Comparison of ENCODE assay signal across 1 cellular context in the genomic region with DNA sequence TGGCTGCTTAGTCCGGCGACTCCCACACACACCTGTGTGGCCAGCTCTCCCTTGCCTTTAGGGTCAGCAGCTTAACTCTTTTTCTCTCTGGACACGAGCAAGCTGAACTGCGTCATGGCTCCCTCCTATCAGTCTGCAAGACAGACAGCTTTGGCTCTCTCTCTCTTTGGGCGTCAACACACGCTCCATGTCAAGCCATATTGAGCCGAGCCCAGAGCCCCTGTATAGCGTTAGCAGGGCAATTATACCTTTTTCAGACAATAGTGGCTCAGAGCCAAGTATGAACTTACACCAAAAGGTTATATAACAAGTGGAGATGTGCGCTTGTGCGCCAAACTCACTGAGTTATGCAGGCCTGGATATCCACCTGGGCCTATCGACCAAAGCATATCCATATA.
TF ChIP-seq lines count a peak whose summit lies in the region.

No MANE protein-coding gene starts in this region.

TF ChIP-seq in HepG2, 621 proteins besides CTCF, POLR2A, EP300 and RAD21 (continued from another document and continues in another):
- TF ChIP-seq, protein P1, sequence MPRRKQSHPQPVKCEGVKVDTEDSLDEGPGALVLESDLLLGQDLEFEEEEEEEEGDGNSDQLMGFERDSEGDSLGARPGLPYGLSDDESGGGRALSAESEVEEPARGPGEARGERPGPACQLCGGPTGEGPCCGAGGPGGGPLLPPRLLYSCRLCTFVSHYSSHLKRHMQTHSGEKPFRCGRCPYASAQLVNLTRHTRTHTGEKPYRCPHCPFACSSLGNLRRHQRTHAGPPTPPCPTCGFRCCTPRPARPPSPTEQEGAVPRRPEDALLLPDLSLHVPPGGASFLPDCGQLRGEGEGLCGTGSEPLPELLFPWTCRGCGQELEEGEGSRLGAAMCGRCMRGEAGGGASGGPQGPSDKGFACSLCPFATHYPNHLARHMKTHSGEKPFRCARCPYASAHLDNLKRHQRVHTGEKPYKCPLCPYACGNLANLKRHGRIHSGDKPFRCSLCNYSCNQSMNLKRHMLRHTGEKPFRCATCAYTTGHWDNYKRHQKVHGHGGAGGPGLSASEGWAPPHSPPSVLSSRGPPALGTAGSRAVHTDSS (CRISPR knock-in tag; conservative IDR thresholded peaks at IDR 0.05): no peak
- TF ChIP-seq MAFG (CRISPR knock-in tag; IDR thresholded peaks at IDR 0.05) (no peak), TBX2 (CRISPR knock-in tag; IDR thresholded peaks at IDR 0.05; ENCODE audit: borderline replicate concordance) (no peak; the same call in 1 of the 2 replicates), NCOA5 (CRISPR knock-in tag; IDR thresholded peaks at IDR 0.05) (no peak), ARNT2 (CRISPR knock-in tag; IDR thresholded peaks at IDR 0.05; ENCODE audit: low read depth) (no peak), ZNF124 (CRISPR knock-in tag; IDR thresholded peaks at IDR 0.05) (no peak), FOXA1 (IDR thresholded peaks at IDR 0.05) (no peak), FOXA1 (CRISPR knock-in tag; IDR thresholded peaks at IDR 0.05) (no peak), ZSCAN12 (CRISPR knock-in tag; IDR thresholded peaks at IDR 0.05) (no peak), ZNF326 (CRISPR knock-in tag; IDR thresholded peaks at IDR 0.05; ENCODE audit: borderline replicate concordance) (no peak), TEAD3 (CRISPR knock-in tag; optimal IDR thresholded peaks at IDR 0.05; ENCODE audit: borderline replicate concordance) (peak; percentile 34), NCOR1 (IDR thresholded peaks at IDR 0.05; ENCODE audit: borderline replicate concordance, low read length) (no peak), SETDB1 (CRISPR knock-in tag; IDR thresholded peaks at IDR 0.05; ENCODE audit: borderline replicate concordance) (no peak), KLF11 (CRISPR knock-in tag; IDR thresholded peaks at IDR 0.05) (no peak), SRSF9 (IDR thresholded peaks at IDR 0.05; ENCODE audit: borderline replicate concordance, insufficient read depth, low read depth, low read length, poor library complexity, severe bottlenecking) (no peak), ARID5B (CRISPR knock-in tag; IDR thresholded peaks at IDR 0.05) (no peak), CEBPB (IDR thresholded peaks at IDR 0.05; ENCODE audit: borderline replicate concordance, low read depth, low read length) (no peak), CBFB (CRISPR knock-in tag; IDR thresholded peaks at IDR 0.05) (no peak), ZNF20 (CRISPR knock-in tag; IDR thresholded peaks at IDR 0.05) (no peak), FOXM1 (CRISPR knock-in tag; IDR thresholded peaks at IDR 0.05) (no peak), KLF12 (CRISPR knock-in tag; IDR thresholded peaks at IDR 0.05; ENCODE audit: borderline replicate concordance) (no peak), ZNF468 (CRISPR knock-in tag; IDR thresholded peaks at IDR 0.05) (no peak), KAT7 (CRISPR knock-in tag; IDR thresholded peaks at IDR 0.05; ENCODE audit: borderline replicate concordance) (no peak), KDM2A (CRISPR knock-in tag; IDR thresholded peaks at IDR 0.05; ENCODE audit: borderline replicate concordance, low read depth) (no peak), ZNF607 (CRISPR knock-in tag; IDR thresholded peaks at IDR 0.05; ENCODE audit: borderline replicate concordance) (no peak), ZC3H4 (CRISPR knock-in tag; IDR thresholded peaks at IDR 0.05; ENCODE audit: borderline replicate concordance) (peak; percentile 76; the same call in 1 of the 2 replicates), ZBTB7B (CRISPR knock-in tag; IDR thresholded peaks at IDR 0.05) (0 out of 2 replicates have a peak, but pooled peaks have one; percentile 12), GABPB1 (CRISPR knock-in tag; IDR thresholded peaks at IDR 0.05) (no peak), SOX6 (IDR thresholded peaks at IDR 0.05) (no peak), SOX6 (CRISPR knock-in tag; IDR thresholded peaks at IDR 0.05) (peak; percentile 61; the same call in 1 of the 2 replicates), TBL1XR1 (IDR thresholded peaks at IDR 0.05; ENCODE audit: borderline replicate concordance, low read length, partially characterized antibody) (no peak), CREB3 (CRISPR knock-in tag; IDR thresholded peaks at IDR 0.05) (no peak), ZNF747 (CRISPR knock-in tag; IDR thresholded peaks at IDR 0.05; ENCODE audit: borderline replicate concordance) (no peak), GZF1 (CRISPR knock-in tag; IDR thresholded peaks at IDR 0.05) (no peak), TBP (CRISPR knock-in tag; IDR thresholded peaks at IDR 0.05) (no peak), ZNF484 (CRISPR knock-in tag; IDR thresholded peaks at IDR 0.05; ENCODE audit: borderline replicate concordance, low read depth) (no peak), ZNF260 (CRISPR knock-in tag; IDR thresholded peaks at IDR 0.05; ENCODE audit: borderline replicate concordance, low read depth) (no peak), ZNF264 (CRISPR knock-in tag; IDR thresholded peaks at IDR 0.05) (peak; percentile 28; the same call in 1 of the 2 replicates), E2F1 (CRISPR knock-in tag; IDR thresholded peaks at IDR 0.05) (no peak), HNF4A (CRISPR knock-in tag; IDR thresholded peaks at IDR 0.05) (no peak), ZNF143 (CRISPR knock-in tag; IDR thresholded peaks at IDR 0.05) (no peak)
- TF ChIP-seq, protein P2, sequence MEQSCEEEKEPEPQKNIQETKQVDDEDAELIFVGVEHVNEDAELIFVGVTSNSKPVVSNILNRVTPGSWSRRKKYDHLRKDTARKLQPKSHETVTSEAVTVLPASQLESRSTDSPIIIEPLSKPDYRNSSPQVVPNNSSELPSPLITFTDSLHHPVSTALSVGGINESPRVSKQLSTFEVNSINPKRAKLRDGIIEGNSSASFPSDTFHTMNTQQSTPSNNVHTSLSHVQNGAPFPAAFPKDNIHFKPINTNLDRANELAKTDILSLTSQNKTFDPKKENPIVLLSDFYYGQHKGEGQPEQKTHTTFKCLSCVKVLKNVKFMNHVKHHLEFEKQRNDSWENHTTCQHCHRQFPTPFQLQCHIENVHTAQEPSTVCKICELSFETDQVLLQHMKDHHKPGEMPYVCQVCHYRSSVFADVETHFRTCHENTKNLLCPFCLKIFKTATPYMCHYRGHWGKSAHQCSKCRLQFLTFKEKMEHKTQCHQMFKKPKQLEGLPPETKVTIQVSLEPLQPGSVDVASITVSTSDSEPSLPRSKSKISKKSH (CRISPR knock-in tag; IDR thresholded peaks at IDR 0.05; ENCODE audit: borderline replicate concordance): peak; percentile 33; the same call in 1 of the 2 replicates
- TF ChIP-seq, protein P3, sequence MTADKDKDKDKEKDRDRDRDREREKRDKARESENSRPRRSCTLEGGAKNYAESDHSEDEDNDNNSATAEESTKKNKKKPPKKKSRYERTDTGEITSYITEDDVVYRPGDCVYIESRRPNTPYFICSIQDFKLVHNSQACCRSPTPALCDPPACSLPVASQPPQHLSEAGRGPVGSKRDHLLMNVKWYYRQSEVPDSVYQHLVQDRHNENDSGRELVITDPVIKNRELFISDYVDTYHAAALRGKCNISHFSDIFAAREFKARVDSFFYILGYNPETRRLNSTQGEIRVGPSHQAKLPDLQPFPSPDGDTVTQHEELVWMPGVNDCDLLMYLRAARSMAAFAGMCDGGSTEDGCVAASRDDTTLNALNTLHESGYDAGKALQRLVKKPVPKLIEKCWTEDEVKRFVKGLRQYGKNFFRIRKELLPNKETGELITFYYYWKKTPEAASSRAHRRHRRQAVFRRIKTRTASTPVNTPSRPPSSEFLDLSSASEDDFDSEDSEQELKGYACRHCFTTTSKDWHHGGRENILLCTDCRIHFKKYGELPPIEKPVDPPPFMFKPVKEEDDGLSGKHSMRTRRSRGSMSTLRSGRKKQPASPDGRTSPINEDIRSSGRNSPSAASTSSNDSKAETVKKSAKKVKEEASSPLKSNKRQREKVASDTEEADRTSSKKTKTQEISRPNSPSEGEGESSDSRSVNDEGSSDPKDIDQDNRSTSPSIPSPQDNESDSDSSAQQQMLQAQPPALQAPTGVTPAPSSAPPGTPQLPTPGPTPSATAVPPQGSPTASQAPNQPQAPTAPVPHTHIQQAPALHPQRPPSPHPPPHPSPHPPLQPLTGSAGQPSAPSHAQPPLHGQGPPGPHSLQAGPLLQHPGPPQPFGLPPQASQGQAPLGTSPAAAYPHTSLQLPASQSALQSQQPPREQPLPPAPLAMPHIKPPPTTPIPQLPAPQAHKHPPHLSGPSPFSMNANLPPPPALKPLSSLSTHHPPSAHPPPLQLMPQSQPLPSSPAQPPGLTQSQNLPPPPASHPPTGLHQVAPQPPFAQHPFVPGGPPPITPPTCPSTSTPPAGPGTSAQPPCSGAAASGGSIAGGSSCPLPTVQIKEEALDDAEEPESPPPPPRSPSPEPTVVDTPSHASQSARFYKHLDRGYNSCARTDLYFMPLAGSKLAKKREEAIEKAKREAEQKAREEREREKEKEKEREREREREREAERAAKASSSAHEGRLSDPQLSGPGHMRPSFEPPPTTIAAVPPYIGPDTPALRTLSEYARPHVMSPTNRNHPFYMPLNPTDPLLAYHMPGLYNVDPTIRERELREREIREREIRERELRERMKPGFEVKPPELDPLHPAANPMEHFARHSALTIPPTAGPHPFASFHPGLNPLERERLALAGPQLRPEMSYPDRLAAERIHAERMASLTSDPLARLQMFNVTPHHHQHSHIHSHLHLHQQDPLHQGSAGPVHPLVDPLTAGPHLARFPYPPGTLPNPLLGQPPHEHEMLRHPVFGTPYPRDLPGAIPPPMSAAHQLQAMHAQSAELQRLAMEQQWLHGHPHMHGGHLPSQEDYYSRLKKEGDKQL (CRISPR knock-in tag; IDR thresholded peaks at IDR 0.05; ENCODE audit: low read depth): no peak
- TF ChIP-seq, protein P4, sequence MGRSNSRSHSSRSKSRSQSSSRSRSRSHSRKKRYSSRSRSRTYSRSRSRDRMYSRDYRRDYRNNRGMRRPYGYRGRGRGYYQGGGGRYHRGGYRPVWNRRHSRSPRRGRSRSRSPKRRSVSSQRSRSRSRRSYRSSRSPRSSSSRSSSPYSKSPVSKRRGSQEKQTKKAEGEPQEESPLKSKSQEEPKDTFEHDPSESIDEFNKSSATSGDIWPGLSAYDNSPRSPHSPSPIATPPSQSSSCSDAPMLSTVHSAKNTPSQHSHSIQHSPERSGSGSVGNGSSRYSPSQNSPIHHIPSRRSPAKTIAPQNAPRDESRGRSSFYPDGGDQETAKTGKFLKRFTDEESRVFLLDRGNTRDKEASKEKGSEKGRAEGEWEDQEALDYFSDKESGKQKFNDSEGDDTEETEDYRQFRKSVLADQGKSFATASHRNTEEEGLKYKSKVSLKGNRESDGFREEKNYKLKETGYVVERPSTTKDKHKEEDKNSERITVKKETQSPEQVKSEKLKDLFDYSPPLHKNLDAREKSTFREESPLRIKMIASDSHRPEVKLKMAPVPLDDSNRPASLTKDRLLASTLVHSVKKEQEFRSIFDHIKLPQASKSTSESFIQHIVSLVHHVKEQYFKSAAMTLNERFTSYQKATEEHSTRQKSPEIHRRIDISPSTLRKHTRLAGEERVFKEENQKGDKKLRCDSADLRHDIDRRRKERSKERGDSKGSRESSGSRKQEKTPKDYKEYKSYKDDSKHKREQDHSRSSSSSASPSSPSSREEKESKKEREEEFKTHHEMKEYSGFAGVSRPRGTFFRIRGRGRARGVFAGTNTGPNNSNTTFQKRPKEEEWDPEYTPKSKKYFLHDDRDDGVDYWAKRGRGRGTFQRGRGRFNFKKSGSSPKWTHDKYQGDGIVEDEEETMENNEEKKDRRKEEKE (IDR thresholded peaks at IDR 0.05): no peak
- TF ChIP-seq, protein P5, sequence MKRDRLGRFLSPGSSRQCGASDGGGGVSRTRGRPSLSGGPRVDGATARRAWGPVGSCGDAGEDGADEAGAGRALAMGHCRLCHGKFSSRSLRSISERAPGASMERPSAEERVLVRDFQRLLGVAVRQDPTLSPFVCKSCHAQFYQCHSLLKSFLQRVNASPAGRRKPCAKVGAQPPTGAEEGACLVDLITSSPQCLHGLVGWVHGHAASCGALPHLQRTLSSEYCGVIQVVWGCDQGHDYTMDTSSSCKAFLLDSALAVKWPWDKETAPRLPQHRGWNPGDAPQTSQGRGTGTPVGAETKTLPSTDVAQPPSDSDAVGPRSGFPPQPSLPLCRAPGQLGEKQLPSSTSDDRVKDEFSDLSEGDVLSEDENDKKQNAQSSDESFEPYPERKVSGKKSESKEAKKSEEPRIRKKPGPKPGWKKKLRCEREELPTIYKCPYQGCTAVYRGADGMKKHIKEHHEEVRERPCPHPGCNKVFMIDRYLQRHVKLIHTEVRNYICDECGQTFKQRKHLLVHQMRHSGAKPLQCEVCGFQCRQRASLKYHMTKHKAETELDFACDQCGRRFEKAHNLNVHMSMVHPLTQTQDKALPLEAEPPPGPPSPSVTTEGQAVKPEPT (CRISPR knock-in tag; IDR thresholded peaks at IDR 0.05; ENCODE audit: low read depth): no peak
